ENCODE assay signal across 25 cellular contexts in the genomic region with DNA sequence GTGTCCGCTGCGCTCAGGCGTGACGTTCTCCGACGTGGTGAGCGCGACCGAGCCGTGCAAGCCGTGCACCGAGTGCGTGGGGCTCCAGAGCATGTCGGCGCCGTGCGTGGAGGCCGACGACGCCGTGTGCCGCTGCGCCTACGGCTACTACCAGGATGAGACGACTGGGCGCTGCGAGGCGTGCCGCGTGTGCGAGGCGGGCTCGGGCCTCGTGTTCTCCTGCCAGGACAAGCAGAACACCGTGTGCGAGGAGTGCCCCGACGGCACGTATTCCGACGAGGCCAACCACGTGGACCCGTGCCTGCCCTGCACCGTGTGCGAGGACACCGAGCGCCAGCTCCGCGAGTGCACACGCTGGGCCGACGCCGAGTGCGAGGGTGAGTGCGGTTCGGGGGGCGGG. TPM values are rescaled to one million over a fixed set of nuclear protein-coding genes. Genes with fewer than 3 reads are reported as not detected.
"Had no signal": no experiment of that assay in that cellular context is flagged by ENCODE, and none has a peak within 500 bp of the region (broad histone marks: within the 10 kb centered on the region; RNA-seq: fewer than 3 reads in every experiment).

No MANE protein-coding gene starts in this region.

- H3K9me3 ChIP-seq: esophagus squamous epithelium, heart right ventricle, left lung, ovary, psoas muscle, sigmoid colon, thoracic aorta, tibial nerve, upper lobe of right lung, uterus had no signal

- H3K27ac ChIP-seq: coronary artery, esophagus squamous epithelium, heart right ventricle, left lung, ovary, psoas muscle, sigmoid colon, thoracic aorta, upper lobe of right lung, uterus had no signal

- ATAC-seq: left lung; naive thymus-derived CD8-positive, alpha-beta T cell; psoas muscle; stimulated activated naive B cell treated with anti-CD40 and anti-IgM and Interleukin-4, amounts not matched to agents 10 μg/mL and 1 μg/mL and 100 μg/mL, for 72 hours; upper lobe of right lung had no signal

- FAIRE-seq: endometrium, islet of Langerhans had no signal

- H3K36me3 ChIP-seq: esophagus squamous epithelium, left lung, ovary, sigmoid colon, thoracic aorta, upper lobe of right lung, uterus had no signal

- H3K4me1 ChIP-seq: left lung, psoas muscle, upper lobe of right lung, uterus had no signal

- H3K4me3 ChIP-seq: coronary artery, esophagus squamous epithelium, heart right ventricle, left lung, ovary, psoas muscle, sigmoid colon, thoracic aorta, tibial nerve, upper lobe of right lung, uterus had no signal

- DNase-seq: dermis blood vessel endothelial cell; effector memory CD4-positive, alpha-beta T cell; erythroblast; esophagus squamous epithelium; foreskin melanocyte; glutamatergic neuron; hippocampal formation; left cardiac atrium; left lung; naive thymus-derived CD8-positive, alpha-beta T cell; nephron progenitor cell; occipital lobe; sigmoid colon; stimulated activated CD4-positive, alpha-beta T cell treated with anti-CD3 and anti-CD28 coated beads, Interleukin-2, amount 100 ng/mL, for 48 hours; stimulated activated naive B cell treated with anti-CD40 and anti-IgM and Interleukin-4, amounts not matched to agents 10 μg/mL and 1 μg/mL and 100 μg/mL, for 72 hours; upper lobe of right lung had no signal

- H3K27me3 ChIP-seq: ovary, uterus had no signal

RNA-seq across cellular contexts. Expression of a gene that starts 11.2 kb away (rescaled TPM):
- total RNA-seq: dermis blood vessel endothelial cell had no signal
- polyA plus RNA-seq: naive thymus-derived CD8-positive, alpha-beta T cell had no signal
